In the genomic region with DNA sequence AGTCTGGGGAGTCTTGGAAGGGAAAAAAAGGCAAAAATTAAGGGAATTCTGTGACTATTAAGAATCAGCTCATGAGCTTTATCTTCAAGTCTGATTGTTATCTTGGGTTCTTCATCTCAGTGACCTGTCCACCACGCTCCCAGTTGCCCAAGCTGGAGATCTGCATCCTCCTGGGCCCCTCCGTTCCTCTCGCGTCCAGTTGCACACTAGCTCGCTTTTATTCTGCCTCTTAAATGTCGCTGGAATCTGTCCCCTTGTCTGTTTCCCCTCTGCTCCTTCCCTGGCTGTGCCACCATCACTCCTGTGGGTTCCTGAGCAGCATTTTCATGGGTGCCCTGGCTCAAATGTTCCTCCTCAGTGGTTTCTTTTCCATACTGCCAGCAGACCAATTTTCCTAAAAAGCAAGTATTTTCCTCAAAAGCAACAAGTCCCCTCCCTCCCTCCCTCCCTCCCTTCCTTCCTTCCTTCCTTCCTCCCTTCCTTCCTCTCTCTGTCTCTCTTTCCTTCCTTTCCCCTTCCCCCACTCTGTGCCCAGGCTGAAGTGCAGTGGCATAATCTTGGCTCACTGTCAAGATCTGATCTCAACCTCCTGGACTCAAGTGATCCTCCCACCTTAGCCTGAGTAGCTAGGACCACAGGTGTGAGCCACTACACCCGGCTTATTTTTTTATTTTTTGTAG, we compare ENCODE assay signal across 11 cellular contexts. TPM values are rescaled to one million over a fixed set of nuclear protein-coding genes. Genes with fewer than 3 reads are reported as not detected.
DNase-seq lines count a peak whose midpoint lies in the region; ATAC-seq and TF ChIP-seq lines count a peak whose summit lies in the region.
"Had no signal": no experiment of that assay in that cellular context is flagged by ENCODE, and none has a peak within 500 bp of the region (broad histone marks: within the 10 kb centered on the region; RNA-seq: fewer than 3 reads in every experiment).

No MANE protein-coding gene starts in this region.

- TF ChIP-seq CTCF in right lobe of liver (IDR thresholded peaks at IDR 0.05) (no peak), thoracic aorta (IDR thresholded peaks at IDR 0.05) (no peak)

- TF ChIP-seq POLR2A in right lobe of liver (IDR thresholded peaks at IDR 0.05): no peak

- peaks cover 24% of the 10 kb centered on the region for H3K4me1 Mint-ChIP-seq in activated naive CD4-positive, alpha-beta T cell treated with anti-CD3 and anti-CD28 coated beads, Interleukin-2, amount 10 ng/mL, durations not matched to agents 7 days and 5 days
- peaks cover 14% of the 10 kb centered on the region for H3K4me1 Mint-ChIP-seq in activated naive CD8-positive, alpha-beta T cell treated with anti-CD3 and anti-CD28 coated beads, Interleukin-2, amount 10 ng/mL, durations not matched to agents 7 days and 5 days

- H3K4me1 ChIP-seq in right lobe of liver: peaks cover 0 to 13% (median 4%) of the 10 kb centered on the region in 4 donors
- H3K4me1 ChIP-seq in thoracic aorta (ENCODE audit: control insufficient read depth in 1 of 2, low read depth in 2 of 2): peaks cover 12 to 19% of the 10 kb centered on the region in 2 donors

- H3K36me3 ChIP-seq in right lobe of liver (peaks cover 0 to 2% (median 0%) of the 10 kb centered on the region in 4 donors), thoracic aorta (no peaks in the 10 kb centered on the region)

- no peak overlapping the region for H3K27ac Mint-ChIP-seq in activated naive CD4-positive, alpha-beta T cell treated with anti-CD3 and anti-CD28 coated beads, Interleukin-2, amount 10 ng/mL, durations not matched to agents 7 days and 5 days
- H3K27ac Mint-ChIP-seq in activated naive CD8-positive, alpha-beta T cell treated with anti-CD3 and anti-CD28 coated beads, Interleukin-2, amount 10 ng/mL, durations not matched to agents 7 days and 5 days: peak overlapping the region; percentile 67

- peaks cover 28% of the 10 kb centered on the region for H3K27me3 Mint-ChIP-seq in activated naive CD4-positive, alpha-beta T cell treated with anti-CD3 and anti-CD28 coated beads, Interleukin-2, amount 10 ng/mL, durations not matched to agents 7 days and 5 days
- peaks cover 30% of the 10 kb centered on the region for H3K27me3 Mint-ChIP-seq in activated naive CD8-positive, alpha-beta T cell treated with anti-CD3 and anti-CD28 coated beads, Interleukin-2, amount 10 ng/mL, durations not matched to agents 7 days and 5 days

- H3K9me3 ChIP-seq in right lobe of liver: no peaks in the 10 kb centered on the region
- no peaks in the 10 kb centered on the region for H3K9me3 ChIP-seq in thoracic aorta

- H3K27me3 ChIP-seq in right lobe of liver (no peaks in the 10 kb centered on the region), thoracic aorta (replicated peaks; ENCODE audit: insufficient read depth) (no peaks in the 10 kb centered on the region)

- H3K9me3 Mint-ChIP-seq in activated naive CD4-positive, alpha-beta T cell treated with anti-CD3 and anti-CD28 coated beads, Interleukin-2, amount 10 ng/mL, durations not matched to agents 7 days and 5 days: no peaks in the 10 kb centered on the region
- H3K9me3 Mint-ChIP-seq in activated naive CD8-positive, alpha-beta T cell treated with anti-CD3 and anti-CD28 coated beads, Interleukin-2, amount 10 ng/mL, durations not matched to agents 7 days and 5 days: no peaks in the 10 kb centered on the region

- H3K4me3 ChIP-seq in right lobe of liver (peak overlapping the region; percentile 87 to 97 (median 88)), thoracic aorta (peak overlapping the region; percentile 96)

- H3K27ac ChIP-seq in right lobe of liver (no peak overlapping the region), thoracic aorta (no peak overlapping the region)

- H3K4me3 Mint-ChIP-seq in activated naive CD4-positive, alpha-beta T cell treated with anti-CD3 and anti-CD28 coated beads, Interleukin-2, amount 10 ng/mL, durations not matched to agents 7 days and 5 days: peak overlapping the region; percentile 78
- H3K4me3 Mint-ChIP-seq in activated naive CD8-positive, alpha-beta T cell treated with anti-CD3 and anti-CD28 coated beads, Interleukin-2, amount 10 ng/mL, durations not matched to agents 7 days and 5 days: peak overlapping the region; percentile 84

- WGBS in right lobe of liver (ENCODE audit: insufficient coverage, low coverage, low lambda C conversion rate, missing lambda C conversion rate): 79% methylated on average over 6 of the region's 7 CpGs

- POLR2A ChIA-PET in activated naive CD8-positive, alpha-beta T cell treated with anti-CD3 and anti-CD28 coated beads, Interleukin-2, amount 10 ng/mL, durations not matched to agents 7 days and 5 days (lab: Charles Lee): interaction anchor here (0.9 to 2.4 kb wide), 4 partner anchors 38 to 436 kb away, joined by 4 to 14 read pairs (median 4); partner anchors contain the start of genes GAA and RPTOR

- intact Hi-C loops in right lobe of liver (cut with DNase I): no loop called here

- ATAC-seq in activated naive CD8-positive, alpha-beta T cell treated with anti-CD3 and anti-CD28 coated beads, Interleukin-2, amount 10 ng/mL, durations not matched to agents 7 days and 5 days (ENCODE audit: low read depth): no peak
- ATAC-seq in right lobe of liver (no peak), thoracic aorta (ENCODE audit: insufficient number of reproducible peaks, low FRiP score, low read depth) (no peak)
- ATAC-seq: activated CD4-positive, CD25-positive, alpha-beta regulatory T cell treated with anti-CD3 and anti-CD28 coated beads, Interleukin-2, amount 50 U/mL, for 24 hours had no signal

- no peak for DNase-seq in activated naive CD4-positive, alpha-beta T cell treated with anti-CD3 and anti-CD28 coated beads, Interleukin-2, amount 10 ng/mL, durations not matched to agents 7 days and 5 days
- no peak for DNase-seq in activated naive CD4-positive, alpha-beta T cell treated with anti-CD3 and anti-CD28 coated beads, Interleukin-2, amount 50 U/mL, for 16 hours
- no peak for DNase-seq in activated naive CD8-positive, alpha-beta T cell treated with anti-CD3 and anti-CD28 coated beads, Interleukin-2, amount 10 ng/mL, durations not matched to agents 7 days and 5 days
- DNase-seq in right lobe of liver: no peak
- no peak for DNase-seq in thoracic aorta (ENCODE audit: low spot score)
- DNase-seq in COLO668 (lab: John Stamatoyannopoulos, UW; ENCODE audit: unreplicated experiment): no peak
- no peak for DNase-seq in stimulated activated naive CD4-positive, alpha-beta T cell (lab: John Stamatoyannopoulos, UW)
- DNase-seq in AML-193 (lab: John Stamatoyannopoulos, UW): no peak
- DNase-seq: NCI-H1436; stimulated activated CD4-positive, alpha-beta T cell treated with anti-CD3 and anti-CD28 coated beads, Interleukin-2, amount 100 ng/mL, for 48 hours had no signal

- peaks cover 6% of the 10 kb centered on the region for H3K36me3 Mint-ChIP-seq in activated naive CD4-positive, alpha-beta T cell treated with anti-CD3 and anti-CD28 coated beads, Interleukin-2, amount 10 ng/mL, durations not matched to agents 7 days and 5 days
- H3K36me3 Mint-ChIP-seq in activated naive CD8-positive, alpha-beta T cell treated with anti-CD3 and anti-CD28 coated beads, Interleukin-2, amount 10 ng/mL, durations not matched to agents 7 days and 5 days: peaks cover 11% of the 10 kb centered on the region

- CTCF ChIA-PET in activated naive CD4-positive, alpha-beta T cell treated with anti-CD3 and anti-CD28 coated beads, Interleukin-2, amount 10 ng/mL, durations not matched to agents 7 days and 5 days (lab: Charles Lee): interaction anchor here (1.6 kb wide), 1 partner anchor 11 kb away, joined by 3 read pairs; no protein-coding TSS in a partner anchor

RNA-seq across cellular contexts. Expression of gene ENDOV, which starts 1.4 kb away (rescaled TPM):
- total RNA-seq in activated naive CD8-positive, alpha-beta T cell treated with anti-CD3 and anti-CD28 coated beads, Interleukin-2, amount 10 ng/mL, durations not matched to agents 7 days and 5 days: 10 to 100 TPM; 17.8 to 23.1 TPM
- 10 to 100 TPM in 5 of 6 experiments, 1 to 10 TPM in 1; 6.8 to 14.1 (median 11.3) TPM for total RNA-seq in right lobe of liver
- total RNA-seq in thoracic aorta: 10 to 100 TPM; 27.3 to 46.7 TPM
